In genomic region chr12:2941524-2941923, GRCh38 we compare ENCODE assay signal across 15 cellular contexts. TPM values are rescaled to one million over a fixed set of nuclear protein-coding genes. Genes with fewer than 3 reads are reported as not detected.
DNase-seq lines count a peak whose midpoint lies in the region; ATAC-seq, FAIRE-seq and TF ChIP-seq lines count a peak whose summit lies in the region.
"Had no signal": no experiment of that assay in that cellular context is flagged by ENCODE, and none has a peak within 500 bp of the region (broad histone marks: within the 10 kb centered on the region; RNA-seq: fewer than 3 reads in every experiment).

No MANE protein-coding gene starts in this region.

- H3K9me3 ChIP-seq in HepG2 (ENCODE audit: low read length) (no peaks in the 10 kb centered on the region), right lobe of liver (no peaks in the 10 kb centered on the region), aorta (ENCODE audit: control insufficient read depth, low read length) (no peaks in the 10 kb centered on the region)
- H3K9me3 ChIP-seq: BLaER1 treated with 17β-estradiol and CSF1 and Interleukin-3, amounts not matched to agents 10 nM and 100 nM; HAP-1 had no signal

- FAIRE-seq in HepG2 (lab: Jason Lieb, UNC), result no peak
- FAIRE-seq: H1, HTR-8/SVneo had no signal

- TF ChIP-seq CTCF in HepG2 (CRISPR knock-in tag; IDR thresholded peaks at IDR 0.05) (no peak), right lobe of liver (IDR thresholded peaks at IDR 0.05) (no peak), progenitor cell of endocrine pancreas (IDR thresholded peaks at IDR 0.05; ENCODE audit: unreplicated experiment) (no peak), omental fat pad (IDR thresholded peaks at IDR 0.05) (no peak)

- no TSS peak for BruUV-seq in HepG2 (replicated peaks; lab: Mats Ljungman, UMichigan)

- 50% methylated on average over 8 of the region's 8 CpGs for WGBS in HepG2 (ENCODE audit: low lambda C conversion rate)
- 78% methylated on average over 8 of the region's 8 CpGs for WGBS in right lobe of liver (ENCODE audit: insufficient coverage, low coverage, low lambda C conversion rate, missing lambda C conversion rate)
- WGBS in aorta, 2 donors, result 58 to 70% methylated on average over 8 of the region's 8 CpGs

- H4K20me1 ChIP-seq in HepG2 (ENCODE audit: insufficient read depth, low read length), result no peaks in the 10 kb centered on the region
- H4K20me1 ChIP-seq: BLaER1 treated with 17β-estradiol and CSF1 and Interleukin-3, amounts not matched to agents 10 nM and 100 nM had no signal

- peaks cover 16% of the 10 kb centered on the region for H3K36me3 Mint-ChIP-seq in progenitor cell of endocrine pancreas (ENCODE audit: insufficient read depth)

- H3K36me3 ChIP-seq in HepG2 (replicated peaks in 1 of 2; ENCODE audit: control insufficient read depth in 1 of 2, insufficient read depth in 2 of 2, low read length in 2 of 2) (peaks cover 6 to 12% of the 10 kb centered on the region in 2 experiments; a peak in 3 of 5 replicates), right lobe of liver (peaks cover 0 to 10% (median 4%) of the 10 kb centered on the region in 4 donors), aorta (ENCODE audit: control insufficient read depth in 1 of 2, insufficient read depth in 2 of 2, low read length in 1 of 2) (peaks cover 1 to 8% of the 10 kb centered on the region in 2 donors)

- H3K27ac ChIP-seq in HepG2 (ENCODE audit: extremely low read length, insufficient read depth, low read length) (no peak overlapping the region), right lobe of liver (no peak overlapping the region), aorta (ENCODE audit: low read depth in 1 of 2, low read length in 2 of 2) (no peak overlapping the region)
- H3K27ac ChIP-seq: BLaER1 treated with 17β-estradiol and CSF1 and Interleukin-3, amounts not matched to agents 10 nM and 100 nM had no signal

- H3K9me3 Mint-ChIP-seq in progenitor cell of endocrine pancreas (ENCODE audit: low read depth), result no peaks in the 10 kb centered on the region
- H3K9me3 Mint-ChIP-seq: CD4-positive, CD25-positive, alpha-beta regulatory T cell had no signal

- H3K27me3 Mint-ChIP-seq in progenitor cell of endocrine pancreas, result peaks cover 4% of the 10 kb centered on the region
- H3K27me3 Mint-ChIP-seq: CD4-positive, CD25-positive, alpha-beta regulatory T cell had no signal

- CTCF ChIA-PET in HepG2 (lab: Yijun Ruan, JAX; ENCODE audit: low intra/inter-chr PET ratio, low total read pairs), result no interaction called here

- H3K4me3 ChIP-seq in HepG2 (replicated peaks in 1 of 3; ENCODE audit: insufficient read depth in 1 of 3, low read depth in 2 of 3, low read length in 3 of 3) (no peak overlapping the region), right lobe of liver (no peak overlapping the region), aorta (ENCODE audit: low read length in 2 of 2) (no peak overlapping the region)
- H3K4me3 ChIP-seq: BLaER1 treated with 17β-estradiol and CSF1 and Interleukin-3, amounts not matched to agents 10 nM and 100 nM; HAP-1 had no signal

- H3K4me2 ChIP-seq in HepG2 (ENCODE audit: low read depth, low read length), result no peak overlapping the region
- H3K4me2 ChIP-seq: BLaER1 treated with 17β-estradiol and CSF1 and Interleukin-3, amounts not matched to agents 10 nM and 100 nM had no signal

- no peak overlapping the region for H2AFZ ChIP-seq in HepG2 (ENCODE audit: low read length)

- H3K27me3 ChIP-seq in HepG2 (ENCODE audit: control insufficient read depth in 1 of 2, insufficient read depth in 2 of 2, low read length in 2 of 2) (no peaks in the 10 kb centered on the region), right lobe of liver (no peaks in the 10 kb centered on the region), aorta (ENCODE audit: control insufficient read depth in 1 of 2, insufficient read depth in 2 of 2, low read length in 1 of 2) (no peaks in the 10 kb centered on the region)
- H3K27me3 ChIP-seq: BLaER1 treated with 17β-estradiol and CSF1 and Interleukin-3, amounts not matched to agents 10 nM and 100 nM had no signal

- H3K4me1 Mint-ChIP-seq in progenitor cell of endocrine pancreas (ENCODE audit: low read depth), result peaks cover 17% of the 10 kb centered on the region

- no peak for TF ChIP-seq EP300 in HepG2 (IDR thresholded peaks at IDR 0.05; ENCODE audit: low read depth in 2 of 2, low read length in 2 of 2)
- no peak for TF ChIP-seq EP300 in HepG2 (CRISPR knock-in tag; IDR thresholded peaks at IDR 0.05; ENCODE audit: borderline replicate concordance)

- TF ChIP-seq POLR2A in HepG2 (IDR thresholded peaks at IDR 0.05; ENCODE audit: insufficient read depth in 1 of 2, low read depth in 2 of 2, low read length in 2 of 2) (no peak), right lobe of liver (IDR thresholded peaks at IDR 0.05) (no peak)

- POLR2A ChIA-PET in HepG2 (lab: Yijun Ruan, JAX), result no interaction called here

- in situ Hi-C loops in HepG2 (cut with HindIII; ENCODE audit: extremely low pct_ligation_motif_present, low pct_unique_long_range_greater_than_20kb), result no loop called here

- H3K79me2 ChIP-seq in HepG2 (ENCODE audit: insufficient read depth, low read length), result no peaks in the 10 kb centered on the region

- intact Hi-C loops in HepG2 (cut with micrococcal nuclease; ENCODE audit: unreplicated experiment), result no loop called here
- intact Hi-C loops in right lobe of liver (cut with DNase I), result loop anchor here in 1 of 2 donors (10.0 kb wide), 1 partner anchor 87 kb away; the partner anchor contains the start of gene TEX52
- intact Hi-C loops in aorta (cut with DNase I), result loop anchor here in 1 of 2 donors (5.0 to 10.0 kb wide), 2 partner anchors 57 to 89 kb away; no protein-coding TSS in a partner anchor

- H3K4me1 ChIP-seq in HepG2 (ENCODE audit: insufficient read depth, low read length), result peaks cover 27% of the 10 kb centered on the region
- H3K4me1 ChIP-seq in right lobe of liver, result peaks cover 0 to 3% (median 0%) of the 10 kb centered on the region in 4 donors
- H3K4me1 ChIP-seq in aorta (ENCODE audit: control insufficient read depth in 1 of 2, insufficient read depth in 2 of 2, low read length in 2 of 2), result no peaks in the 10 kb centered on the region
- H3K4me1 ChIP-seq: HAP-1 had no signal

- H3K9ac ChIP-seq in HepG2 (ENCODE audit: insufficient read depth, low read depth, low read length), result no peak overlapping the region
- H3K9ac ChIP-seq: BLaER1 treated with 17β-estradiol and CSF1 and Interleukin-3, amounts not matched to agents 10 nM and 100 nM had no signal

- ATAC-seq in HepG2 (peak; percentile 65), right lobe of liver (no peak), aorta (ENCODE audit: low FRiP score) (peak; percentile 17), esophagus mucosa (no peak), omental fat pad (ENCODE audit: low FRiP score) (no peak)

- no peak for TF ChIP-seq RAD21 in HepG2 (CRISPR knock-in tag; IDR thresholded peaks at IDR 0.05)

- H3K4me3 Mint-ChIP-seq in progenitor cell of endocrine pancreas (ENCODE audit: low read depth), result no peak overlapping the region
- H3K4me3 Mint-ChIP-seq: CD4-positive, CD25-positive, alpha-beta regulatory T cell had no signal

- DNase-seq in HepG2 (ENCODE audit: low spot score) (peak; percentile 51), right lobe of liver (no peak), islet precursor cell (peak; percentile 72), progenitor cell of endocrine pancreas (ENCODE audit: low spot score, unreplicated experiment) (no peak), aorta (peak in 1 of 2 donors; percentile 28), omental fat pad (ENCODE audit: low spot score) (no peak), NCI-H1417 (lab: John Stamatoyannopoulos, UW) (no peak)
- DNase-seq: ACHN; CD4-positive, CD25-positive, alpha-beta regulatory T cell; DMS53 had no signal

- peak overlapping the region; percentile 70 for H3K27ac Mint-ChIP-seq in progenitor cell of endocrine pancreas
- H3K27ac Mint-ChIP-seq: CD4-positive, CD25-positive, alpha-beta regulatory T cell had no signal

RNA-seq across cellular contexts. Expression of gene TEAD4, which starts 17.7 kb away (rescaled TPM):
- total RNA-seq in HepG2 (2016; rRNA removed; fragmentation: Illumina TruSeq; extraction: Trizol), result 45.0 and 46.3 TPM in 2 replicates
- total RNA-seq in HepG2 (2016; cell fraction: cytosol; rRNA removed; fragmentation: Illumina TruSeq; extraction: Trizol; ENCODE audit: low read depth), result 31.3 and 31.6 TPM in 2 replicates
- total RNA-seq in HepG2 (2016; cell fraction: insoluble cytoplasmic fraction; rRNA removed; fragmentation: Illumina TruSeq; extraction: Trizol), result 41.0 and 43.4 TPM in 2 replicates
- 47.9 and 52.9 TPM in 2 replicates for total RNA-seq in HepG2 (2016; cell fraction: membrane; rRNA removed; fragmentation: Illumina TruSeq; extraction: Trizol)
- 26.7 and 27.0 TPM in 2 replicates for total RNA-seq in HepG2 (2016; cell fraction: nucleus; rRNA removed; fragmentation: Illumina TruSeq; extraction: Trizol)
- 65.0 and 69.4 TPM in 2 replicates for polyA plus RNA-seq in HepG2 (2011; rRNA removed)
- polyA plus RNA-seq in HepG2 (2011; cell fraction: cytosol; rRNA removed), result 49.1 and 69.9 TPM in 2 replicates
- polyA plus RNA-seq in HepG2 (2011; cell fraction: nucleus; rRNA removed), result 98.9 and 143 TPM in 2 replicates
- 44.1 and 49.0 TPM in 2 replicates for polyA plus RNA-seq in HepG2 (2012)
- polyA plus RNA-seq in HepG2 (2016; cell fraction: cytosol; fragmentation: Illumina TruSeq; extraction: Trizol; ENCODE audit: low read depth), result 52.8 and 61.8 TPM in 2 replicates
- polyA plus RNA-seq in HepG2 (2016; cell fraction: insoluble cytoplasmic fraction; fragmentation: Illumina TruSeq; extraction: Trizol; ENCODE audit: low read depth), result 57.1 and 65.3 TPM in 2 replicates
- 66.9 and 70.7 TPM in 2 replicates for polyA plus RNA-seq in HepG2 (2016; cell fraction: membrane; fragmentation: Illumina TruSeq; extraction: Trizol; ENCODE audit: low read depth)
- polyA plus RNA-seq in HepG2 (2016; cell fraction: nucleus; fragmentation: Illumina TruSeq; extraction: Trizol; ENCODE audit: insufficient read depth, low read depth), result 60.4 and 66.8 TPM in 2 replicates
- 40.4 and 71.0 TPM in 2 replicates for polyA minus RNA-seq in HepG2 (2011; rRNA and poly(A)+ RNA removed; ENCODE audit: low replicate concordance)
- polyA minus RNA-seq in HepG2 (2011; cell fraction: cytosol; rRNA and poly(A)+ RNA removed), result 35.9 and 41.1 TPM in 2 replicates
- polyA minus RNA-seq in HepG2 (2011; cell fraction: nucleus; rRNA and poly(A)+ RNA removed), result 26.0 and 28.0 TPM in 2 replicates
- 1 to 10 TPM in 4 of 6 experiments, under 1 TPM in 2; 0.81 to 8.5 (median 3.0) TPM for total RNA-seq in right lobe of liver
- 19.7 and 24.5 TPM in 2 replicates for total RNA-seq in progenitor cell of endocrine pancreas
- 10 to 100 TPM; 27.1 to 29.0 TPM for total RNA-seq in aorta
- polyA plus RNA-seq in aorta, result 10 to 100 TPM in 1 of 2 donors, 1 to 10 TPM in 1; 8.9 to 13.2 TPM
- 11.0 TPM for total RNA-seq in esophagus mucosa
- 10 to 100 TPM; 14.5 to 79.3 (median 17.0) TPM for total RNA-seq in omental fat pad
- total RNA-seq: CD4-positive, CD25-positive, alpha-beta regulatory T cell had no signal
- polyA plus RNA-seq: CD4-positive, CD25-positive, alpha-beta regulatory T cell had no signal

RNA-seq across cellular contexts. Expression of gene TULP3, which starts 50.8 kb away (rescaled TPM):
- total RNA-seq in HepG2 (2016; rRNA removed; fragmentation: Illumina TruSeq; extraction: Trizol) (11.2 and 11.8 TPM in 2 replicates), right lobe of liver (10 to 100 TPM in 1 of 6 experiments, 1 to 10 TPM in 5; 2.4 to 12.6 (median 5.4) TPM), progenitor cell of endocrine pancreas (31.3 and 35.1 TPM in 2 replicates), aorta (10 to 100 TPM; 22.4 to 35.0 TPM), esophagus mucosa (15.8 TPM), omental fat pad (10 to 100 TPM in 3 of 4 donors, 1 to 10 TPM in 1; 7.8 to 25.4 (median 21.1) TPM)
- 2.7 and 3.0 TPM in 2 replicates for total RNA-seq in HepG2 (2016; cell fraction: cytosol; rRNA removed; fragmentation: Illumina TruSeq; extraction: Trizol; ENCODE audit: low read depth)
- total RNA-seq in HepG2 (2016; cell fraction: insoluble cytoplasmic fraction; rRNA removed; fragmentation: Illumina TruSeq; extraction: Trizol), result 10.0 and 12.0 TPM in 2 replicates
- total RNA-seq in HepG2 (2016; cell fraction: membrane; rRNA removed; fragmentation: Illumina TruSeq; extraction: Trizol), result 6.8 and 7.0 TPM in 2 replicates
- 6.3 and 7.5 TPM in 2 replicates for total RNA-seq in HepG2 (2016; cell fraction: nucleus; rRNA removed; fragmentation: Illumina TruSeq; extraction: Trizol)
- polyA plus RNA-seq in HepG2 (2011; rRNA removed) (10.7 and 13.2 TPM in 2 replicates), aorta (10 to 100 TPM; 10.5 to 26.6 TPM)
- polyA plus RNA-seq in HepG2 (2011; cell fraction: cytosol; rRNA removed), result 8.1 and 8.2 TPM in 2 replicates
- polyA plus RNA-seq in HepG2 (2011; cell fraction: nucleus; rRNA removed), result 12.8 and 13.4 TPM in 2 replicates
- 7.2 and 8.1 TPM in 2 replicates for polyA plus RNA-seq in HepG2 (2012)
- 1.6 and 2.0 TPM in 2 replicates for polyA plus RNA-seq in HepG2 (2016; cell fraction: cytosol; fragmentation: Illumina TruSeq; extraction: Trizol; ENCODE audit: low read depth)
- polyA plus RNA-seq in HepG2 (2016; cell fraction: insoluble cytoplasmic fraction; fragmentation: Illumina TruSeq; extraction: Trizol; ENCODE audit: low read depth), result 11.0 and 19.3 TPM in 2 replicates
- 5.8 and 6.9 TPM in 2 replicates for polyA plus RNA-seq in HepG2 (2016; cell fraction: membrane; fragmentation: Illumina TruSeq; extraction: Trizol; ENCODE audit: low read depth)
- polyA plus RNA-seq in HepG2 (2016; cell fraction: nucleus; fragmentation: Illumina TruSeq; extraction: Trizol; ENCODE audit: insufficient read depth, low read depth), result 22.8 and 24.8 TPM in 2 replicates
- 15.0 and 20.9 TPM in 2 replicates for polyA minus RNA-seq in HepG2 (2011; rRNA and poly(A)+ RNA removed; ENCODE audit: low replicate concordance)
- polyA minus RNA-seq in HepG2 (2011; cell fraction: cytosol; rRNA and poly(A)+ RNA removed), result 5.6 and 6.9 TPM in 2 replicates
- 5.6 and 6.1 TPM in 2 replicates for polyA minus RNA-seq in HepG2 (2011; cell fraction: nucleus; rRNA and poly(A)+ RNA removed)

Comparison
In these comparisons a context has a peak if more than half of its experiments do, and no peak if none do; other contexts are left out.
1. ATAC-seq: peak in HepG2 (single experiment) and aorta (single experiment); none in right lobe of liver (0 of 4), esophagus mucosa (single experiment) and omental fat pad (single experiment).
2. DNase-seq: peak in HepG2 (single experiment) and islet precursor cell (single experiment); none in right lobe of liver (0 of 3), progenitor cell of endocrine pancreas (single experiment), omental fat pad (single experiment) and NCI-H1417 (0 of 3).